1 cellular context compared by ENCODE assay signal in the genomic region with DNA sequence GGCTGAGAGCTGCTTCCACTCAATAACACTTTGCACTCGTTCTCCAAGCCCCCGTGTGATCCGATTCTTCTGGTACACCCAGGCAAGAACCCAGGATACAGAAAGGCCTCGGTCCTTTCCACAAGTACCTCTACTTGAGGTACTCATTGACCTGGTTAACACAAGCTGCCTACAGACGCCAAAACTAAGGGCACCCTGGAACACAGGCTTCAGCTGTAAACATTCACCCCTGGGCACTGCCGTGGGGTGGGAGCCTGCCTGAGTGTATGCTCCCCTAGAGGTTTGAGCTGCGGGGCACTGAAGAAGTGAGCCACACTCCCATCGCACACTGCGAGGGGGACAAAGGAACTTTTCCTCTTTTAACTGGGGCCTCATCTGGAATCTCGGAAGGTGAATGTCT.
A peak's percentile ranks its signal among the peaks of the same experiment; 100 is the strongest.
TF ChIP-seq lines count a peak whose summit lies in the region.

No MANE protein-coding gene starts in this region.

TF ChIP-seq in HepG2, 621 proteins besides CTCF, POLR2A, EP300 and RAD21:
- TF ChIP-seq ZSCAN21 (CRISPR knock-in tag; IDR thresholded peaks at IDR 0.05; ENCODE audit: borderline replicate concordance) = no peak
- TF ChIP-seq ZBTB2 (CRISPR knock-in tag; IDR thresholded peaks at IDR 0.05; ENCODE audit: low read depth) = no peak
- TF ChIP-seq ZBTB38 (CRISPR knock-in tag; IDR thresholded peaks at IDR 0.05) = peak; percentile 9; the same call in 1 of the 2 replicates
- TF ChIP-seq ZNF138 (CRISPR knock-in tag; IDR thresholded peaks at IDR 0.05; ENCODE audit: low read depth) = no peak
- no peak for TF ChIP-seq LBX2 (CRISPR knock-in tag; IDR thresholded peaks at IDR 0.05; ENCODE audit: borderline replicate concordance)
- TF ChIP-seq FOXO1 (CRISPR knock-in tag; IDR thresholded peaks at IDR 0.05) = no peak
- TF ChIP-seq, protein P1, sequence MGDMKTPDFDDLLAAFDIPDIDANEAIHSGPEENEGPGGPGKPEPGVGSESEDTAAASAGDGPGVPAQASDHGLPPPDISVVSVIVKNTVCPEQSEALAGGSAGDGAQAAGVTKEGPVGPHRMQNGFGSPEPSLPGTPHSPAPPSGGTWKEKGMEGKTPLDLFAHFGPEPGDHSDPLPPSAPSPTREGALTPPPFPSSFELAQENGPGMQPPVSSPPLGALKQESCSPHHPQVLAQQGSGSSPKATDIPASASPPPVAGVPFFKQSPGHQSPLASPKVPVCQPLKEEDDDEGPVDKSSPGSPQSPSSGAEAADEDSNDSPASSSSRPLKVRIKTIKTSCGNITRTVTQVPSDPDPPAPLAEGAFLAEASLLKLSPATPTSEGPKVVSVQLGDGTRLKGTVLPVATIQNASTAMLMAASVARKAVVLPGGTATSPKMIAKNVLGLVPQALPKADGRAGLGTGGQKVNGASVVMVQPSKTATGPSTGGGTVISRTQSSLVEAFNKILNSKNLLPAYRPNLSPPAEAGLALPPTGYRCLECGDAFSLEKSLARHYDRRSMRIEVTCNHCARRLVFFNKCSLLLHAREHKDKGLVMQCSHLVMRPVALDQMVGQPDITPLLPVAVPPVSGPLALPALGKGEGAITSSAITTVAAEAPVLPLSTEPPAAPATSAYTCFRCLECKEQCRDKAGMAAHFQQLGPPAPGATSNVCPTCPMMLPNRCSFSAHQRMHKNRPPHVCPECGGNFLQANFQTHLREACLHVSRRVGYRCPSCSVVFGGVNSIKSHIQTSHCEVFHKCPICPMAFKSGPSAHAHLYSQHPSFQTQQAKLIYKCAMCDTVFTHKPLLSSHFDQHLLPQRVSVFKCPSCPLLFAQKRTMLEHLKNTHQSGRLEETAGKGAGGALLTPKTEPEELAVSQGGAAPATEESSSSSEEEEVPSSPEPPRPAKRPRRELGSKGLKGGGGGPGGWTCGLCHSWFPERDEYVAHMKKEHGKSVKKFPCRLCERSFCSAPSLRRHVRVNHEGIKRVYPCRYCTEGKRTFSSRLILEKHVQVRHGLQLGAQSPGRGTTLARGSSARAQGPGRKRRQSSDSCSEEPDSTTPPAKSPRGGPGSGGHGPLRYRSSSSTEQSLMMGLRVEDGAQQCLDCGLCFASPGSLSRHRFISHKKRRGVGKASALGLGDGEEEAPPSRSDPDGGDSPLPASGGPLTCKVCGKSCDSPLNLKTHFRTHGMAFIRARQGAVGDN (CRISPR knock-in tag; IDR thresholded peaks at IDR 0.05) = 0 out of 2 replicates have a peak, but pooled peaks have one; percentile 39
- TF ChIP-seq ZNF547 (CRISPR knock-in tag; IDR thresholded peaks at IDR 0.05) = 0 out of 2 replicates have a peak, but pooled peaks have one; percentile 33
- TF ChIP-seq, protein P2, sequence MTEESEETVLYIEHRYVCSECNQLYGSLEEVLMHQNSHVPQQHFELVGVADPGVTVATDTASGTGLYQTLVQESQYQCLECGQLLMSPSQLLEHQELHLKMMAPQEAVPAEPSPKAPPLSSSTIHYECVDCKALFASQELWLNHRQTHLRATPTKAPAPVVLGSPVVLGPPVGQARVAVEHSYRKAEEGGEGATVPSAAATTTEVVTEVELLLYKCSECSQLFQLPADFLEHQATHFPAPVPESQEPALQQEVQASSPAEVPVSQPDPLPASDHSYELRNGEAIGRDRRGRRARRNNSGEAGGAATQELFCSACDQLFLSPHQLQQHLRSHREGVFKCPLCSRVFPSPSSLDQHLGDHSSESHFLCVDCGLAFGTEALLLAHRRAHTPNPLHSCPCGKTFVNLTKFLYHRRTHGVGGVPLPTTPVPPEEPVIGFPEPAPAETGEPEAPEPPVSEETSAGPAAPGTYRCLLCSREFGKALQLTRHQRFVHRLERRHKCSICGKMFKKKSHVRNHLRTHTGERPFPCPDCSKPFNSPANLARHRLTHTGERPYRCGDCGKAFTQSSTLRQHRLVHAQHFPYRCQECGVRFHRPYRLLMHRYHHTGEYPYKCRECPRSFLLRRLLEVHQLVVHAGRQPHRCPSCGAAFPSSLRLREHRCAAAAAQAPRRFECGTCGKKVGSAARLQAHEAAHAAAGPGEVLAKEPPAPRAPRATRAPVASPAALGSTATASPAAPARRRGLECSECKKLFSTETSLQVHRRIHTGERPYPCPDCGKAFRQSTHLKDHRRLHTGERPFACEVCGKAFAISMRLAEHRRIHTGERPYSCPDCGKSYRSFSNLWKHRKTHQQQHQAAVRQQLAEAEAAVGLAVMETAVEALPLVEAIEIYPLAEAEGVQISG (CRISPR knock-in tag; IDR thresholded peaks at IDR 0.05) = 0 out of 2 replicates have a peak, but pooled peaks have one; percentile 5
- TF ChIP-seq ZC3H13 (CRISPR knock-in tag; IDR thresholded peaks at IDR 0.05) = 0 out of 2 replicates have a peak, but pooled peaks have one; percentile 1
- TF ChIP-seq RBFOX2 (IDR thresholded peaks at IDR 0.05; ENCODE audit: low read depth, low read length) = peak; percentile 60; the same call in 1 of the 2 replicates
